38 cellular contexts compared by ENCODE assay signal in the genomic region with DNA sequence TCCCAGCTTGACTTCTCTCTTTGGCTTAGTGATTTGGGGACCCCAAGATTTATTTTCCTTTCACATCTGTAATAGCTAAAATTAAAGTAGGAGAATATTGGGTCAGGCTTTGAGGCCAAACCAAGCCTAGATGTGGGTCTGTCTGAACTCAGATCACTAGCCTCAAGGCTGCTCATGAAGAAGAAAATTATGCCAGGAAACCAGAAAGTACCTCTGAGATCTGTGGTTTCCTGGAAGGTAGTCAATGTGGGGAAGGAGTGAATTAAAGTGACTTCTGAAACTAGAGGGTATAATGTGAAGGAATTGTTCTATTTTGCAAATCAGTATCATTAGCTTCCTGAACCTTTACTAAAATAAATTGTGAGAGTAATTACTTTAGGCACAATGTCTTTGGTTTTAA. TPM values are rescaled to one million over a fixed set of nuclear protein-coding genes. Genes with fewer than 3 reads are reported as not detected.
DNase-seq lines count a peak whose midpoint lies in the region; ATAC-seq lines count a peak whose summit lies in the region.
"Had no signal": no experiment of that assay in that cellular context is flagged by ENCODE, and none has a peak within 500 bp of the region (broad histone marks: within the 10 kb centered on the region; RNA-seq: fewer than 3 reads in every experiment).

No MANE protein-coding gene starts in this region.

- H3K27me3 ChIP-seq in BLaER1: no peaks in the 10 kb centered on the region
- no peaks in the 10 kb centered on the region for H3K27me3 ChIP-seq in CD4-positive, alpha-beta memory T cell (ENCODE audit: insufficient read depth, low read length)
- no peaks in the 10 kb centered on the region for H3K27me3 ChIP-seq in aorta (ENCODE audit: control insufficient read depth in 1 of 2, insufficient read depth in 2 of 2, low read length in 1 of 2)
- H3K27me3 ChIP-seq: heart right ventricle, uterus had no signal

- peak in 4 of 5 donors; percentile 10 to 34 (median 24) for DNase-seq in CD4-positive, alpha-beta memory T cell
- no peak for DNase-seq in T-helper 2 cell treated with Interferon-gamma antibody and Interleukin-4, amounts not matched to agents 5 μg/mL and 100 μg/mL, for 36 hours (ENCODE audit: low spot score)
- no peak for DNase-seq in effector memory CD8-positive, alpha-beta T cell
- no peak for DNase-seq in aorta
- DNase-seq in stimulated activated CD4-positive, alpha-beta T cell treated with anti-CD3 and anti-CD28 coated beads, Interleukin-4, amount 100 ng/mL, for 1 hour: no peak
- no peak for DNase-seq in glomerular visceral epithelial cell (ENCODE audit: extremely low spot score)
- DNase-seq: activated CD4-positive, alpha-beta memory T cell treated with anti-CD3 and anti-CD28 coated beads for 36 hours; activated gamma-delta T cell treated with Interleukin-2 at 50 U/mL for 16 hours; activated T-cell treated with anti-CD3 and anti-CD28 coated beads for 4 hours; DMS 273 treated with DMSO at 0.1 percent for 48 hours; endodermal cell; foreskin fibroblast; heart right ventricle; NCI-H1092; NCI-H187; NCI-H2171; NCI-H524 treated with DMSO at 0.1 percent for 48 hours; NK-92 treated with Interleukin-12 subunit alpha and Interleukin-12 subunit beta, amount 100 ng/mL, for 24 hours; PC-9; stimulated activated CD4-positive, alpha-beta T cell treated with anti-CD3 and anti-CD28 coated beads, Interleukin-4, amount 100 ng/mL, for 4 hours; stimulated activated naive B cell treated with anti-CD40 and anti-IgM and Interleukin-4, amounts not matched to agents 10 μg/mL and 1 μg/mL and 100 μg/mL, for 72 hours; T-helper 9 cell; uterus; WERI-Rb-1 had no signal

- CTCF ChIA-PET in CD4-positive, alpha-beta memory T cell (lab: Charles Lee; ENCODE audit: partially characterized antibody): interaction anchor here (0.6 kb wide), 1 partner anchor 1241 kb away, joined by 3 read pairs; no protein-coding TSS in a partner anchor

- H3K27ac ChIP-seq in BLaER1: no peak overlapping the region
- no peak overlapping the region for H3K27ac ChIP-seq in CD4-positive, alpha-beta memory T cell (ENCODE audit: low read depth, low read length)
- H3K27ac ChIP-seq in aorta (ENCODE audit: low read depth in 1 of 2, low read length in 2 of 2): no peak overlapping the region
- H3K27ac ChIP-seq: coronary artery, heart right ventricle, PC-9, thoracic aorta, uterus, WERI-Rb-1 had no signal

- no peaks in the 10 kb centered on the region for H3K36me3 Mint-ChIP-seq in CD4-positive, alpha-beta memory T cell
- no peaks in the 10 kb centered on the region for H3K36me3 Mint-ChIP-seq in T-helper 2 cell treated with Interferon-gamma antibody and Interleukin-4, amounts not matched to agents 5 μg/mL and 100 μg/mL, for 36 hours (ENCODE audit: low read depth)
- no peaks in the 10 kb centered on the region for H3K36me3 Mint-ChIP-seq in effector memory CD8-positive, alpha-beta T cell (ENCODE audit: insufficient read depth)
- H3K36me3 Mint-ChIP-seq: activated CD4-positive, alpha-beta memory T cell treated with anti-CD3 and anti-CD28 coated beads for 36 hours; CD14-positive monocyte; stimulated activated naive B cell treated with anti-CD40 and anti-IgM and Interleukin-4, amounts not matched to agents 10 μg/mL and 1 μg/mL and 100 μg/mL, for 72 hours had no signal

- H3K4me1 ChIP-seq in BLaER1 (peaks cover 17% of the 10 kb centered on the region), aorta (ENCODE audit: control insufficient read depth in 1 of 2, insufficient read depth in 2 of 2, low read length in 2 of 2) (no peaks in the 10 kb centered on the region)
- peaks cover 15% of the 10 kb centered on the region for H3K4me1 ChIP-seq in CD4-positive, alpha-beta memory T cell (ENCODE audit: insufficient read depth, low read length)
- H3K4me1 ChIP-seq: uterus had no signal

- H3K4me3 ChIP-seq in BLaER1 (no peak overlapping the region), aorta (ENCODE audit: low read length in 2 of 2) (no peak overlapping the region)
- no peak overlapping the region for H3K4me3 ChIP-seq in CD4-positive, alpha-beta memory T cell (ENCODE audit: low read length in 2 of 2)
- H3K4me3 ChIP-seq: coronary artery, heart right ventricle, PC-9, thoracic aorta, uterus had no signal

- intact Hi-C loops in CD4-positive, alpha-beta memory T cell (cut with micrococcal nuclease): no loop called here
- intact Hi-C loops in aorta (cut with DNase I): no loop called here

- peaks cover 16 to 36% (median 27%) of the 10 kb centered on the region in 4 donors for H3K4me1 Mint-ChIP-seq in CD4-positive, alpha-beta memory T cell
- H3K4me1 Mint-ChIP-seq in T-helper 2 cell treated with Interferon-gamma antibody and Interleukin-4, amounts not matched to agents 5 μg/mL and 100 μg/mL, for 36 hours (ENCODE audit: low read depth): peaks cover 48% of the 10 kb centered on the region
- peaks cover 15 to 20% of the 10 kb centered on the region in 2 donors for H3K4me1 Mint-ChIP-seq in effector memory CD8-positive, alpha-beta T cell (ENCODE audit: low read depth in 2 of 2)

- POLR2A ChIA-PET in CD4-positive, alpha-beta memory T cell (lab: Charles Lee; ENCODE audit: partially characterized antibody): no interaction called here

- H3K4me2 ChIP-seq in BLaER1: peak overlapping the region; percentile 55
- H3K4me2 ChIP-seq: PC-9 had no signal

- H3K9ac ChIP-seq in BLaER1: no peak overlapping the region

- no peaks in the 10 kb centered on the region for H3K36me3 ChIP-seq in BLaER1
- no peaks in the 10 kb centered on the region for H3K36me3 ChIP-seq in CD4-positive, alpha-beta memory T cell (ENCODE audit: insufficient read depth, low read length)
- no peaks in the 10 kb centered on the region for H3K36me3 ChIP-seq in aorta (ENCODE audit: control insufficient read depth in 1 of 2, insufficient read depth in 2 of 2, low read length in 1 of 2)
- H3K36me3 ChIP-seq: heart right ventricle, thoracic aorta, uterus, WERI-Rb-1 had no signal

- no peaks in the 10 kb centered on the region for H4K20me1 ChIP-seq in BLaER1

- peak overlapping the region in 4 of 8 donors; percentile 28 to 72 (median 60) for H3K4me3 Mint-ChIP-seq in CD4-positive, alpha-beta memory T cell
- peak overlapping the region; percentile 62 for H3K4me3 Mint-ChIP-seq in T-helper 2 cell treated with Interferon-gamma antibody and Interleukin-4, amounts not matched to agents 5 μg/mL and 100 μg/mL, for 36 hours
- peak overlapping the region; percentile 20 to 48 for H3K4me3 Mint-ChIP-seq in effector memory CD8-positive, alpha-beta T cell
- H3K4me3 Mint-ChIP-seq: activated CD4-positive, alpha-beta memory T cell treated with anti-CD3 and anti-CD28 coated beads for 36 hours; CD14-positive monocyte; endodermal cell; stimulated activated naive B cell treated with anti-CD40 and anti-IgM and Interleukin-4, amounts not matched to agents 10 μg/mL and 1 μg/mL and 100 μg/mL, for 72 hours had no signal

- H3K27me3 Mint-ChIP-seq in CD4-positive, alpha-beta memory T cell: no peaks in the 10 kb centered on the region
- H3K27me3 Mint-ChIP-seq in T-helper 2 cell treated with Interferon-gamma antibody and Interleukin-4, amounts not matched to agents 5 μg/mL and 100 μg/mL, for 36 hours (ENCODE audit: low read depth): no peaks in the 10 kb centered on the region
- no peaks in the 10 kb centered on the region for H3K27me3 Mint-ChIP-seq in effector memory CD8-positive, alpha-beta T cell
- H3K27me3 Mint-ChIP-seq: activated CD4-positive, alpha-beta memory T cell treated with anti-CD3 and anti-CD28 coated beads for 36 hours; progenitor cell of endocrine pancreas had no signal

- no peaks in the 10 kb centered on the region for H3K9me3 ChIP-seq in BLaER1
- no peaks in the 10 kb centered on the region for H3K9me3 ChIP-seq in CD4-positive, alpha-beta memory T cell (ENCODE audit: control insufficient read depth in 1 of 2, low read length in 2 of 2)
- H3K9me3 ChIP-seq in aorta (ENCODE audit: control insufficient read depth, low read length): no peaks in the 10 kb centered on the region
- H3K9me3 ChIP-seq: heart right ventricle, thoracic aorta, uterus had no signal

- no peaks in the 10 kb centered on the region for H3K9me3 Mint-ChIP-seq in CD4-positive, alpha-beta memory T cell
- no peaks in the 10 kb centered on the region for H3K9me3 Mint-ChIP-seq in T-helper 2 cell treated with Interferon-gamma antibody and Interleukin-4, amounts not matched to agents 5 μg/mL and 100 μg/mL, for 36 hours
- no peaks in the 10 kb centered on the region for H3K9me3 Mint-ChIP-seq in effector memory CD8-positive, alpha-beta T cell
- H3K9me3 Mint-ChIP-seq: activated CD4-positive, alpha-beta memory T cell treated with anti-CD3 and anti-CD28 coated beads for 36 hours; CD14-positive monocyte; stimulated activated naive B cell treated with anti-CD40 and anti-IgM and Interleukin-4, amounts not matched to agents 10 μg/mL and 1 μg/mL and 100 μg/mL, for 72 hours had no signal

- no peak overlapping the region for H3K27ac Mint-ChIP-seq in CD4-positive, alpha-beta memory T cell
- H3K27ac Mint-ChIP-seq in T-helper 2 cell treated with Interferon-gamma antibody and Interleukin-4, amounts not matched to agents 5 μg/mL and 100 μg/mL, for 36 hours: no peak overlapping the region
- no peak overlapping the region for H3K27ac Mint-ChIP-seq in effector memory CD8-positive, alpha-beta T cell
- H3K27ac Mint-ChIP-seq: activated CD4-positive, alpha-beta memory T cell treated with anti-CD3 and anti-CD28 coated beads for 36 hours; endodermal cell; progenitor cell of endocrine pancreas; stimulated activated naive B cell treated with anti-CD40 and anti-IgM and Interleukin-4, amounts not matched to agents 10 μg/mL and 1 μg/mL and 100 μg/mL, for 72 hours had no signal

- peak; percentile 94 for ATAC-seq in effector memory CD8-positive, alpha-beta T cell (replicated peaks)
- no peak for ATAC-seq in HG03342 (IDR thresholded peaks at IDR 0.05; ENCODE audit: unreplicated experiment)
- no peak for ATAC-seq in aorta (ENCODE audit: low FRiP score)
- ATAC-seq: esophagus mucosa, heart right ventricle, Right ventricle myocardium inferior, sciatic nerve had no signal

RNA-seq across cellular contexts. Expression of gene CLEC12A, which starts 13.4 kb away (rescaled TPM):
- under 1 TPM in 1 of 2 experiments, not detected in 1; 0.22 TPM for total RNA-seq in CD4-positive, alpha-beta memory T cell
- not detected for polyA plus RNA-seq in CD4-positive, alpha-beta memory T cell
- total RNA-seq in aorta: 1 to 10 TPM; 3.0 to 3.6 TPM
- polyA plus RNA-seq in aorta: 1 to 10 TPM in 1 of 2 donors, not detected in 1; 1.5 TPM
- total RNA-seq: activated CD4-positive, alpha-beta memory T cell treated with anti-CD3 and anti-CD28 coated beads for 36 hours; bronchial epithelial cell; endodermal cell; H4; lung microvascular endothelial cell; progenitor cell of endocrine pancreas had no signal
- polyA plus RNA-seq: AG04450 had no signal

RNA-seq across cellular contexts. Expression of gene CLEC2A, which starts 25.7 kb away (rescaled TPM):
- total RNA-seq in CD4-positive, alpha-beta memory T cell: not detected
- not detected for polyA plus RNA-seq in CD4-positive, alpha-beta memory T cell
- total RNA-seq in aorta: not detected
- not detected for polyA plus RNA-seq in aorta
- total RNA-seq: activated CD4-positive, alpha-beta memory T cell treated with anti-CD3 and anti-CD28 coated beads for 36 hours; bronchial epithelial cell; esophagus mucosa; H4; heart right ventricle; lung microvascular endothelial cell; mucosa of gallbladder; PC-9; progenitor cell of endocrine pancreas; Right ventricle myocardium inferior; sciatic nerve; thoracic aorta; uterus had no signal
- polyA plus RNA-seq: AG04450, CD14-positive monocyte, heart right ventricle had no signal

RNA-seq across cellular contexts. Expression of gene CLEC1B, which starts 41.1 kb away (rescaled TPM):
- not detected for total RNA-seq in CD4-positive, alpha-beta memory T cell
- polyA plus RNA-seq in CD4-positive, alpha-beta memory T cell: not detected
- total RNA-seq in aorta: not detected
- not detected for polyA plus RNA-seq in aorta
- total RNA-seq: activated CD4-positive, alpha-beta memory T cell treated with anti-CD3 and anti-CD28 coated beads for 36 hours; bronchial epithelial cell; endodermal cell; esophagus mucosa; H4; heart right ventricle; lung microvascular endothelial cell; mucosa of gallbladder; PC-9; progenitor cell of endocrine pancreas; Right ventricle myocardium inferior; sciatic nerve; thoracic aorta had no signal
- polyA plus RNA-seq: AG04450 had no signal

RNA-seq across cellular contexts. Expression of gene CLEC12B, which starts 52.6 kb away (rescaled TPM):
- total RNA-seq in CD4-positive, alpha-beta memory T cell: not detected
- polyA plus RNA-seq in CD4-positive, alpha-beta memory T cell: not detected
- total RNA-seq in aorta: under 1 TPM in 1 of 2 donors, not detected in 1; 0.78 TPM
- polyA plus RNA-seq in aorta: not detected
- total RNA-seq: activated CD4-positive, alpha-beta memory T cell treated with anti-CD3 and anti-CD28 coated beads for 36 hours; bronchial epithelial cell; endodermal cell; esophagus mucosa; H4; lung microvascular endothelial cell; mucosa of gallbladder; PC-9; progenitor cell of endocrine pancreas; Right ventricle myocardium inferior; sciatic nerve; thoracic aorta; uterus had no signal
- polyA plus RNA-seq: heart right ventricle had no signal

Comparison
In these comparisons a context has a peak if more than half of its experiments do, and no peak if none do; other contexts are left out.
1. DNase-seq: peak in CD4-positive, alpha-beta memory T cell (4 of 5); none in T-helper 2 cell treated with Interferon-gamma antibody and Interleukin-4, amounts not matched to agents 5 μg/mL and 100 μg/mL, for 36 hours (single experiment), effector memory CD8-positive, alpha-beta T cell (0 of 3), aorta (0 of 2), stimulated activated CD4-positive, alpha-beta T cell treated with anti-CD3 and anti-CD28 coated beads, Interleukin-4, amount 100 ng/mL, for 1 hour (single experiment) and glomerular visceral epithelial cell (single experiment).